In genomic region chr6:17780071-17780470, GRCh38 we compare ENCODE assay signal across 28 cellular contexts.
"Had no signal": no experiment of that assay in that cellular context is flagged by ENCODE, and none has a peak within 500 bp of the region (broad histone marks: within the 10 kb centered on the region; RNA-seq: fewer than 3 reads in every experiment).

No MANE protein-coding gene starts in this region.

- H3K4me1 Mint-ChIP-seq: activated naive CD8-positive, alpha-beta T cell treated with anti-CD3 and anti-CD28 coated beads for 36 hours; naive B cell had no signal

- H3K27ac ChIP-seq: adrenal gland, brain microvascular endothelial cell, foreskin keratinocyte, heart right ventricle, pancreas, prostate gland, spleen, tibial nerve had no signal

- H3K9me3 ChIP-seq: adrenal gland, heart right ventricle, mucosa of descending colon, pancreas, prostate gland, spleen, tibial nerve had no signal

- H3K4me1 ChIP-seq: adrenal gland, foreskin keratinocyte, pancreas, prostate gland, spleen, tibial nerve had no signal

- H3K27me3 ChIP-seq: adrenal gland, brain microvascular endothelial cell, foreskin keratinocyte, heart right ventricle, pancreas, spleen, tibial nerve had no signal

- H3K36me3 Mint-ChIP-seq: activated naive CD8-positive, alpha-beta T cell treated with anti-CD3 and anti-CD28 coated beads for 36 hours had no signal

- H3K9me3 Mint-ChIP-seq: activated naive CD4-positive, alpha-beta T cell treated with anti-CD3 and anti-CD28 coated beads for 36 hours; activated naive CD8-positive, alpha-beta T cell treated with anti-CD3 and anti-CD28 coated beads for 36 hours; effector memory CD8-positive, alpha-beta T cell; naive B cell had no signal

- H3K4me3 Mint-ChIP-seq: activated naive CD4-positive, alpha-beta T cell treated with anti-CD3 and anti-CD28 coated beads for 36 hours; activated naive CD8-positive, alpha-beta T cell treated with anti-CD3 and anti-CD28 coated beads for 36 hours; effector memory CD8-positive, alpha-beta T cell; naive B cell had no signal

- H3K27ac Mint-ChIP-seq: activated naive CD4-positive, alpha-beta T cell treated with anti-CD3 and anti-CD28 coated beads for 36 hours; activated naive CD8-positive, alpha-beta T cell treated with anti-CD3 and anti-CD28 coated beads for 36 hours; effector memory CD8-positive, alpha-beta T cell; naive B cell had no signal

- H3K4me3 ChIP-seq: adrenal gland, heart right ventricle, lung, mucosa of descending colon, pancreas, prostate gland, spleen, tibial nerve had no signal

- H3K27me3 Mint-ChIP-seq: naive B cell had no signal

- DNase-seq: activated CD4-positive, alpha-beta T cell treated with anti-CD3 and anti-CD28 coated beads for 48 hours; activated CD4-positive, alpha-beta T cell treated with anti-CD3 and anti-CD28 coated beads, Interleukin-2, amount 50 U/mL, for 48 hours; activated CD8-positive, alpha-beta memory T cell treated with anti-CD3 and anti-CD28 coated beads for 24 hours; activated effector memory CD4-positive, alpha-beta T cell treated with Interleukin-2 at 50 U/mL for 16 hours; activated naive CD4-positive, alpha-beta T cell treated with anti-CD3 and anti-CD28 coated beads for 36 hours; activated naive CD8-positive, alpha-beta T cell treated with anti-CD3 and anti-CD28 coated beads for 36 hours; adrenal gland; brain microvascular endothelial cell; caudate nucleus; cortex of kidney; effector memory CD8-positive, alpha-beta T cell; foreskin keratinocyte; heart right ventricle; kidney glomerular epithelial cell; mesendoderm; mucosa of descending colon; naive B cell; nucleus accumbens; pancreas; spleen; stimulated activated CD4-positive, alpha-beta T cell treated with anti-CD3 and anti-CD28 coated beads, Interleukin-2, amount 100 ng/mL, for 48 hours; stimulated activated naive CD4-positive, alpha-beta T cell treated with Interleukin-2 at 50 U/mL for 16 hours had no signal

- ATAC-seq: activated CD4-positive, CD25-positive, alpha-beta regulatory T cell treated with anti-CD3 and anti-CD28 coated beads, Interleukin-2, amount 50 U/mL, for 24 hours; effector memory CD8-positive, alpha-beta T cell; esophagus mucosa; foreskin keratinocyte; left lobe of liver; mucosa of descending colon; pancreas had no signal
